In the genomic region with DNA sequence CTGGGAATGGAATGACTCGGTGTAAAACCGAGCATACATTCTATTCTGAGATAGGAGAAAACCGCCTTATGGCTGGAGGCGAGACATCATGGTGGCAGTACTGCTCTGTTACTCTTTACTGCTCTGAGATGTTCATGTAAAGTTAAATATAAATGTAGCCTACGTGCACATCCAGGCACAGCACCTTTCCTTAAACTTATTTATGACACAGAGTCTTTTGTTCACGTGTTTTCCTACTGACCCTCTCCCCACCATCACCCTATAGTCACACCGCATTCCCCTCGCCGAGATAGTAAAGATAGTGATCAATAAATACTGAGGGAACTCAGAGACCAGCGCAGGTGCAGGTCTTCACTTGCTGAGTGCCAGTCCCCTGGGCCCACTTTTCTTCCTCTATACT, we compare ENCODE assay signal across 11 cellular contexts. TPM values are rescaled to one million over a fixed set of nuclear protein-coding genes. Genes with fewer than 3 reads are reported as not detected.
DNase-seq lines count a peak whose midpoint lies in the region; TF ChIP-seq lines count a peak whose summit lies in the region.
"Not testable (repeated sequence)": the region's sequence is repeated elsewhere in the genome, so short reads cannot be mapped to it uniquely, and the experiment has no call there.
"Had no signal": no experiment of that assay in that cellular context is flagged by ENCODE, and none has a peak within 500 bp of the region (broad histone marks: within the 10 kb centered on the region; RNA-seq: fewer than 3 reads in every experiment).

No MANE protein-coding gene starts in this region.

- not testable (repeated sequence) for H3K79me2 ChIP-seq in neural progenitor cell (ENCODE audit: low read depth)

- DNase-seq in LNCaP clone FGC (ENCODE audit: low read depth) (peak; percentile 21), islet precursor cell (peak; percentile 47), posterior vena cava (ENCODE audit: low spot score) (peak; percentile 10), spleen (peak; percentile 5)
- not testable (repeated sequence) for DNase-seq in neural progenitor cell (ENCODE audit: low spot score)

- not testable (repeated sequence) for H3K36me3 ChIP-seq in neural progenitor cell, spleen

- not testable (repeated sequence) for H2AFZ ChIP-seq in neural progenitor cell (replicated peaks)

- not testable (repeated sequence) for H3K4me1 Mint-ChIP-seq in neural progenitor cell

- not testable (repeated sequence) for H3K9ac ChIP-seq in neural progenitor cell

- 62 to 74% (median 68%) methylated on average over 10 of the region's 10 CpGs for WGBS in spleen, 5 donors

- H3K9me3 Mint-ChIP-seq in neural progenitor cell, result not testable (repeated sequence)

- not testable (repeated sequence) for H3K27me3 Mint-ChIP-seq in neural progenitor cell (ENCODE audit: insufficient read depth, low read depth)

- not testable (repeated sequence) for H3K4me3 ChIP-seq in LNCaP clone FGC (ENCODE audit: low read depth, low read length); neural progenitor cell; spleen

- not testable (repeated sequence) for H4K20me1 ChIP-seq in neural progenitor cell (ENCODE audit: low read depth)

- H3K27ac Mint-ChIP-seq in neural progenitor cell, result peak overlapping the region; percentile 5

- not testable (repeated sequence) for H3F3A ChIP-seq in neural progenitor cell (ENCODE audit: low read depth)

- intact Hi-C loops in posterior vena cava (cut with DNase I); spleen (cut with DNase I; ENCODE audit: low total_unique reads): not testable (repeated sequence)

- not testable (repeated sequence) for H3K27me3 ChIP-seq in neural progenitor cell
- peaks cover 0 to 32% (median 0%) of the 10 kb centered on the region in 7 donors for H3K27me3 ChIP-seq in spleen (replicated peaks in 1 of 7)

- H3K27ac ChIP-seq in C4-2B, result peak overlapping the region; percentile 53
- not testable (repeated sequence) for H3K27ac ChIP-seq in neural progenitor cell, spleen

- H3K9me3 ChIP-seq in neural progenitor cell (ENCODE audit: low read depth); spleen: not testable (repeated sequence)

- not testable (repeated sequence) for H3K4me1 ChIP-seq in neural progenitor cell, spleen

- TF ChIP-seq CTCF in C4-2B (conservative IDR thresholded peaks at IDR 0.05); LNCaP clone FGC (IDR thresholded peaks at IDR 0.05; ENCODE audit: control insufficient read depth, extremely low read depth, insufficient read depth); neural progenitor cell (IDR thresholded peaks at IDR 0.05); spleen (IDR thresholded peaks at IDR 0.05 in 8 of 11, conservative IDR thresholded peaks at IDR 0.05 in 3 of 11): not testable (repeated sequence)

- not testable (repeated sequence) for H3K36me3 Mint-ChIP-seq in neural progenitor cell

- not testable (repeated sequence) for H3K4me2 ChIP-seq in neural progenitor cell

- not testable (repeated sequence) for H3K4me3 Mint-ChIP-seq in neural progenitor cell

- TF ChIP-seq POLR2A in spleen (IDR thresholded peaks at IDR 0.05), result not testable (repeated sequence)

RNA-seq across cellular contexts. Expression of gene ASGR1, which starts 19.6 kb away (rescaled TPM):
- total RNA-seq in neural progenitor cell (ENCODE audit: low replicate concordance) (3.1 and 4.4 TPM in 2 replicates), posterior vena cava (1 to 10 TPM; 1.2 to 2.2 TPM), spleen (1 to 10 TPM; 1.5 to 7.2 (median 3.7) TPM)
- polyA plus RNA-seq in spleen, result 10 to 100 TPM in 1 of 3 donors, 1 to 10 TPM in 2; 1.3 to 10.2 (median 6.4) TPM

RNA-seq across cellular contexts. Expression of gene ASGR2, which starts 44.9 kb away (rescaled TPM):
- total RNA-seq in neural progenitor cell (ENCODE audit: low replicate concordance), result not detected in 2 replicates
- 1 to 10 TPM in 1 of 2 donors, under 1 TPM in 1; 0.90 to 1.3 TPM for total RNA-seq in posterior vena cava
- total RNA-seq in spleen, result 10 to 100 TPM in 2 of 7 donors, 1 to 10 TPM in 4, not detected in 1; 2.4 to 10.5 (median 6.2) TPM
- polyA plus RNA-seq in spleen, result 10 to 100 TPM in 1 of 3 donors, 1 to 10 TPM in 2; 2.3 to 35.1 (median 8.8) TPM
- total RNA-seq: A172; B cell; Calu3; CD8-positive, alpha-beta T cell had no signal
- polyA plus RNA-seq: BJ had no signal
